In genomic region chr11:17634776-17635550, GRCh38 we compare ENCODE assay signal across 28 cellular contexts.
"Had no signal": no experiment of that assay in that cellular context is flagged by ENCODE, and none has a peak within 500 bp of the region (broad histone marks: within the 10 kb centered on the region; RNA-seq: fewer than 3 reads in every experiment).

No MANE protein-coding gene starts in this region.

- H3K4me3 Mint-ChIP-seq: activated CD4-positive, alpha-beta memory T cell treated with anti-CD3 and anti-CD28 coated beads, Interleukin-2, amount 10 ng/mL, durations not matched to agents 7 days and 5 days; activated naive CD4-positive, alpha-beta T cell treated with anti-CD3 and anti-CD28 coated beads, Interleukin-2, amount 50 U/mL, for 24 hours; activated naive CD8-positive, alpha-beta T cell treated with anti-CD3 and anti-CD28 coated beads, Interleukin-2, amount 50 U/mL, for 24 hours; dendritic cell treated with granulocyte-macrophage colony-stimulating factor and Interleukin-4, amounts not matched to agents 40 ng/mL and 50 ng/mL, for 4 days; natural killer cell; neural progenitor cell; stimulated activated naive CD8-positive, alpha-beta T cell treated with anti-CD3 and anti-CD28 coated beads, Interleukin-15, Interleukin-2, amounts not matched to agents 100 ng/mL and 50 ng/mL, for 24 hours; T-helper 1 cell treated with Interleukin-12 subunit alpha and Interleukin-12 subunit beta and Interleukin-4 antibody, amounts not matched to agents 30 μg/mL and 1 μg/mL, for 36 hours had no signal

- H3K27me3 Mint-ChIP-seq: activated naive CD8-positive, alpha-beta T cell treated with anti-CD3 and anti-CD28 coated beads, Interleukin-2, amount 50 U/mL, for 24 hours had no signal

- H3K4me3 ChIP-seq: esophagus squamous epithelium, left ventricle myocardium inferior, lung, neural progenitor cell, right lobe of liver, thyroid gland, upper lobe of left lung had no signal

- DNase-seq: activated CD4-positive, alpha-beta memory T cell treated with anti-CD3 and anti-CD28 coated beads, Interleukin-2, amount 10 ng/mL, durations not matched to agents 7 days and 5 days; activated CD4-positive, alpha-beta T cell treated with anti-CD3 and anti-CD28 coated beads for 48 hours; activated naive CD8-positive, alpha-beta T cell treated with anti-CD3 and anti-CD28 coated beads, Interleukin-2, amount 50 U/mL, for 24 hours; activated T-cell treated with anti-CD3 and anti-CD28 coated beads, Interleukin-2, amount 50 U/mL, for 48 hours; amygdala; central memory CD4-positive, alpha-beta T cell; esophagus squamous epithelium; foreskin melanocyte; islet precursor cell; left ventricle myocardium inferior; mesendoderm; natural killer cell; posterior cingulate gyrus; right lobe of liver; stimulated activated CD4-positive, alpha-beta T cell treated with anti-CD3 and anti-CD28 coated beads, Interleukin-2, amount 100 ng/mL, for 48 hours; substantia nigra; T1000; thyroid gland had no signal

- H2AFZ ChIP-seq: neural progenitor cell had no signal

- H3K27ac ChIP-seq: esophagus squamous epithelium, left ventricle myocardium inferior, neural progenitor cell, right lobe of liver, thyroid gland, upper lobe of left lung, WERI-Rb-1 had no signal

- H3K27me3 ChIP-seq: neural progenitor cell, right lobe of liver, thyroid gland, upper lobe of left lung had no signal

- H3K4me1 Mint-ChIP-seq: activated CD4-positive, alpha-beta memory T cell treated with anti-CD3 and anti-CD28 coated beads, Interleukin-2, amount 10 ng/mL, durations not matched to agents 7 days and 5 days; activated naive CD4-positive, alpha-beta T cell treated with anti-CD3 and anti-CD28 coated beads, Interleukin-2, amount 50 U/mL, for 24 hours; activated naive CD8-positive, alpha-beta T cell treated with anti-CD3 and anti-CD28 coated beads, Interleukin-2, amount 50 U/mL, for 24 hours; neural progenitor cell had no signal

- ATAC-seq: activated CD4-positive, CD25-positive, alpha-beta regulatory T cell treated with anti-CD3 and anti-CD28 coated beads, Interleukin-2, amount 50 U/mL, for 24 hours; activated naive CD8-positive, alpha-beta T cell treated with anti-CD3 and anti-CD28 coated beads, Interleukin-2, amount 50 U/mL, for 24 hours; natural killer cell had no signal

- H3K9ac ChIP-seq: neural progenitor cell had no signal

- H3K9me3 Mint-ChIP-seq: activated CD4-positive, alpha-beta memory T cell treated with anti-CD3 and anti-CD28 coated beads, Interleukin-2, amount 10 ng/mL, durations not matched to agents 7 days and 5 days; activated naive CD4-positive, alpha-beta T cell treated with anti-CD3 and anti-CD28 coated beads, Interleukin-2, amount 50 U/mL, for 24 hours; activated naive CD8-positive, alpha-beta T cell treated with anti-CD3 and anti-CD28 coated beads, Interleukin-2, amount 50 U/mL, for 24 hours; activated T-helper 2 cell treated with anti-CD3 and anti-CD28 coated beads, Interferon-gamma antibody, Interleukin-2, Interleukin-4, amounts not matched to agents 10 μg/mL and 5 μg/mL and 100 μg/mL, durations not matched to agents 14 hours and 24 hours and 36 hours; dendritic cell treated with granulocyte-macrophage colony-stimulating factor and Interleukin-4, amounts not matched to agents 40 ng/mL and 50 ng/mL, for 4 days; natural killer cell; neural progenitor cell; stimulated activated naive CD8-positive, alpha-beta T cell treated with anti-CD3 and anti-CD28 coated beads, Interleukin-15, Interleukin-2, amounts not matched to agents 100 ng/mL and 50 ng/mL, for 24 hours; T-helper 1 cell treated with Interleukin-12 subunit alpha and Interleukin-12 subunit beta and Interleukin-4 antibody, amounts not matched to agents 30 μg/mL and 1 μg/mL, for 36 hours had no signal

- H3K4me1 ChIP-seq: esophagus squamous epithelium, left ventricle myocardium inferior, neural progenitor cell, right lobe of liver, thyroid gland, upper lobe of left lung had no signal

- H3K27ac Mint-ChIP-seq: activated CD4-positive, alpha-beta memory T cell treated with anti-CD3 and anti-CD28 coated beads, Interleukin-2, amount 10 ng/mL, durations not matched to agents 7 days and 5 days; activated naive CD4-positive, alpha-beta T cell treated with anti-CD3 and anti-CD28 coated beads, Interleukin-2, amount 50 U/mL, for 24 hours; activated naive CD8-positive, alpha-beta T cell treated with anti-CD3 and anti-CD28 coated beads, Interleukin-2, amount 50 U/mL, for 24 hours; activated T-helper 2 cell treated with anti-CD3 and anti-CD28 coated beads, Interferon-gamma antibody, Interleukin-2, Interleukin-4, amounts not matched to agents 10 μg/mL and 5 μg/mL and 100 μg/mL, durations not matched to agents 14 hours and 24 hours and 36 hours; dendritic cell treated with granulocyte-macrophage colony-stimulating factor and Interleukin-4, amounts not matched to agents 40 ng/mL and 50 ng/mL, for 4 days; natural killer cell; neural progenitor cell; stimulated activated naive CD8-positive, alpha-beta T cell treated with anti-CD3 and anti-CD28 coated beads, Interleukin-15, Interleukin-2, amounts not matched to agents 100 ng/mL and 50 ng/mL, for 24 hours; T-helper 1 cell treated with Interleukin-12 subunit alpha and Interleukin-12 subunit beta and Interleukin-4 antibody, amounts not matched to agents 30 μg/mL and 1 μg/mL, for 36 hours had no signal

- H3K4me2 ChIP-seq: neural progenitor cell had no signal

- H3K36me3 ChIP-seq: esophagus squamous epithelium, left ventricle myocardium inferior, neural progenitor cell, right lobe of liver, thyroid gland, upper lobe of left lung, WERI-Rb-1 had no signal

- H3K9me3 ChIP-seq: esophagus squamous epithelium, left ventricle myocardium inferior, right lobe of liver, thyroid gland, upper lobe of left lung had no signal
